Comparison of ENCODE assay signal across 1 cellular context in genomic region chr5:43007246-43007910, GRCh38.
TF ChIP-seq lines count a peak whose summit lies in the region.

No MANE protein-coding gene starts in this region.

TF ChIP-seq in K562, 482 proteins besides CTCF, POLR2A, EP300 and RAD21 (continued from another document and continues in another):
- TF ChIP-seq, protein P1, sequence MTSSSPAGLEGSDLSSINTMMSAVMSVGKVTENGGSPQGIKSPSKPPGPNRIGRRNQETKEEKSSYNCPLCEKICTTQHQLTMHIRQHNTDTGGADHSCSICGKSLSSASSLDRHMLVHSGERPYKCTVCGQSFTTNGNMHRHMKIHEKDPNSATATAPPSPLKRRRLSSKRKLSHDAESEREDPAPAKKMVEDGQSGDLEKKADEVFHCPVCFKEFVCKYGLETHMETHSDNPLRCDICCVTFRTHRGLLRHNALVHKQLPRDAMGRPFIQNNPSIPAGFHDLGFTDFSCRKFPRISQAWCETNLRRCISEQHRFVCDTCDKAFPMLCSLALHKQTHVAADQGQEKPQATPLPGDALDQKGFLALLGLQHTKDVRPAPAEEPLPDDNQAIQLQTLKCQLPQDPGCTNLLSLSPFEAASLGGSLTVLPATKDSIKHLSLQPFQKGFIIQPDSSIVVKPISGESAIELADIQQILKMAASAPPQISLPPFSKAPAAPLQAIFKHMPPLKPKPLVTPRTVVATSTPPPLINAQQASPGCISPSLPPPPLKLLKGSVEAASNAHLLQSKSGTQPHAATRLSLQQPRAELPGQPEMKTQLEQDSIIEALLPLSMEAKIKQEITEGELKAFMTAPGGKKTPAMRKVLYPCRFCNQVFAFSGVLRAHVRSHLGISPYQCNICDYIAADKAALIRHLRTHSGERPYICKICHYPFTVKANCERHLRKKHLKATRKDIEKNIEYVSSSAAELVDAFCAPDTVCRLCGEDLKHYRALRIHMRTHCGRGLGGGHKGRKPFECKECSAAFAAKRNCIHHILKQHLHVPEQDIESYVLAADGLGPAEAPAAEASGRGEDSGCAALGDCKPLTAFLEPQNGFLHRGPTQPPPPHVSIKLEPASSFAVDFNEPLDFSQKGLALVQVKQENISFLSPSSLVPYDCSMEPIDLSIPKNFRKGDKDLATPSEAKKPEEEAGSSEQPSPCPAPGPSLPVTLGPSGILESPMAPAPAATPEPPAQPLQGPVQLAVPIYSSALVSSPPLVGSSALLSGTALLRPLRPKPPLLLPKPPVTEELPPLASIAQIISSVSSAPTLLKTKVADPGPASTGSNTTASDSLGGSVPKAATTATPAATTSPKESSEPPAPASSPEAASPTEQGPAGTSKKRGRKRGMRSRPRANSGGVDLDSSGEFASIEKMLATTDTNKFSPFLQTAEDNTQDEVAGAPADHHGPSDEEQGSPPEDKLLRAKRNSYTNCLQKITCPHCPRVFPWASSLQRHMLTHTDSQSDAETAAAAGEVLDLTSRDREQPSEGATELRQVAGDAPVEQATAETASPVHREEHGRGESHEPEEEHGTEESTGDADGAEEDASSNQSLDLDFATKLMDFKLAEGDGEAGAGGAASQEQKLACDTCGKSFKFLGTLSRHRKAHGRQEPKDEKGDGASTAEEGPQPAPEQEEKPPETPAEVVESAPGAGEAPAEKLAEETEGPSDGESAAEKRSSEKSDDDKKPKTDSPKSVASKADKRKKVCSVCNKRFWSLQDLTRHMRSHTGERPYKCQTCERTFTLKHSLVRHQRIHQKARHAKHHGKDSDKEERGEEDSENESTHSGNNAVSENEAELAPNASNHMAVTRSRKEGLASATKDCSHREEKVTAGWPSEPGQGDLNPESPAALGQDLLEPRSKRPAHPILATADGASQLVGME (CRISPR knock-in tag; IDR thresholded peaks at IDR 0.05) = peak; percentile 9; the same call in 1 of the 2 replicates
- TF ChIP-seq POLR3A (IDR thresholded peaks at IDR 0.05; ENCODE audit: borderline replicate concordance, extremely low read depth, insufficient read depth, insufficient read length) = no peak
- peak; percentile 38 for TF ChIP-seq NFIC (IDR thresholded peaks at IDR 0.05)
- no peak for TF ChIP-seq ZNF146 (CRISPR knock-in tag; IDR thresholded peaks at IDR 0.05; ENCODE audit: unreplicated experiment)
- no peak for TF ChIP-seq ZNF41 (CRISPR knock-in tag; conservative IDR thresholded peaks at IDR 0.05)
- TF ChIP-seq ZNF347 (CRISPR knock-in tag; IDR thresholded peaks at IDR 0.05; ENCODE audit: low read depth) = no peak
- TF ChIP-seq ZNF75A (CRISPR knock-in tag; IDR thresholded peaks at IDR 0.05) = peak; percentile 26; the same call in 1 of the 2 replicates
- peak; percentile 38; the same call in 1 of the 2 replicates for TF ChIP-seq RFX5 (IDR thresholded peaks at IDR 0.05; ENCODE audit: low read depth, low read length)
- peak; percentile 89 for TF ChIP-seq CBFA2T3 (IDR thresholded peaks at IDR 0.05)
- TF ChIP-seq ZNF24 (IDR thresholded peaks at IDR 0.05) = peak; percentile 61; the same call in 1 of the 2 replicates
- TF ChIP-seq, protein P2, sequence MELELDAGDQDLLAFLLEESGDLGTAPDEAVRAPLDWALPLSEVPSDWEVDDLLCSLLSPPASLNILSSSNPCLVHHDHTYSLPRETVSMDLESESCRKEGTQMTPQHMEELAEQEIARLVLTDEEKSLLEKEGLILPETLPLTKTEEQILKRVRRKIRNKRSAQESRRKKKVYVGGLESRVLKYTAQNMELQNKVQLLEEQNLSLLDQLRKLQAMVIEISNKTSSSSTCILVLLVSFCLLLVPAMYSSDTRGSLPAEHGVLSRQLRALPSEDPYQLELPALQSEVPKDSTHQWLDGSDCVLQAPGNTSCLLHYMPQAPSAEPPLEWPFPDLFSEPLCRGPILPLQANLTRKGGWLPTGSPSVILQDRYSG (tag; conservative IDR thresholded peaks at IDR 0.05; ENCODE audit: low read depth) = peak; percentile 77
- no peak for TF ChIP-seq SMAD3 (CRISPR knock-in tag; conservative IDR thresholded peaks at IDR 0.05)
- peak; percentile 51; the same call in 1 of the 2 replicates for TF ChIP-seq CHD2 (IDR thresholded peaks at IDR 0.05; ENCODE audit: low read depth, low read length)
- peak; percentile 8; the same call in 1 of the 2 replicates for TF ChIP-seq MEF2A (IDR thresholded peaks at IDR 0.05; ENCODE audit: control insufficient read depth, low read depth, low read length)
- TF ChIP-seq YY1 (IDR thresholded peaks at IDR 0.05; ENCODE audit: borderline replicate concordance in 1 of 3, control insufficient read depth in 1 of 3, extremely low read depth in 1 of 3, insufficient read depth in 3 of 3, insufficient read length in 1 of 3, insufficient replicate concordance in 2 of 3, low read depth in 1 of 3, low read length in 2 of 3) = peak in 1 of 3 experiments; percentile 52
- TF ChIP-seq RCOR1 (IDR thresholded peaks at IDR 0.05; ENCODE audit: borderline replicate concordance in 1 of 2, low read depth in 2 of 2, low read length in 2 of 2) = peak in 1 of 2 experiments; percentile 45; a peak in 1 of 4 replicates
- TF ChIP-seq, protein P3, sequence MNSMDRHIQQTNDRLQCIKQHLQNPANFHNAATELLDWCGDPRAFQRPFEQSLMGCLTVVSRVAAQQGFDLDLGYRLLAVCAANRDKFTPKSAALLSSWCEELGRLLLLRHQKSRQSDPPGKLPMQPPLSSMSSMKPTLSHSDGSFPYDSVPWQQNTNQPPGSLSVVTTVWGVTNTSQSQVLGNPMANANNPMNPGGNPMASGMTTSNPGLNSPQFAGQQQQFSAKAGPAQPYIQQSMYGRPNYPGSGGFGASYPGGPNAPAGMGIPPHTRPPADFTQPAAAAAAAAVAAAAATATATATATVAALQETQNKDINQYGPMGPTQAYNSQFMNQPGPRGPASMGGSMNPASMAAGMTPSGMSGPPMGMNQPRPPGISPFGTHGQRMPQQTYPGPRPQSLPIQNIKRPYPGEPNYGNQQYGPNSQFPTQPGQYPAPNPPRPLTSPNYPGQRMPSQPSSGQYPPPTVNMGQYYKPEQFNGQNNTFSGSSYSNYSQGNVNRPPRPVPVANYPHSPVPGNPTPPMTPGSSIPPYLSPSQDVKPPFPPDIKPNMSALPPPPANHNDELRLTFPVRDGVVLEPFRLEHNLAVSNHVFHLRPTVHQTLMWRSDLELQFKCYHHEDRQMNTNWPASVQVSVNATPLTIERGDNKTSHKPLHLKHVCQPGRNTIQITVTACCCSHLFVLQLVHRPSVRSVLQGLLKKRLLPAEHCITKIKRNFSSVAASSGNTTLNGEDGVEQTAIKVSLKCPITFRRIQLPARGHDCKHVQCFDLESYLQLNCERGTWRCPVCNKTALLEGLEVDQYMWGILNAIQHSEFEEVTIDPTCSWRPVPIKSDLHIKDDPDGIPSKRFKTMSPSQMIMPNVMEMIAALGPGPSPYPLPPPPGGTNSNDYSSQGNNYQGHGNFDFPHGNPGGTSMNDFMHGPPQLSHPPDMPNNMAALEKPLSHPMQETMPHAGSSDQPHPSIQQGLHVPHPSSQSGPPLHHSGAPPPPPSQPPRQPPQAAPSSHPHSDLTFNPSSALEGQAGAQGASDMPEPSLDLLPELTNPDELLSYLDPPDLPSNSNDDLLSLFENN (IDR thresholded peaks at IDR 0.05; ENCODE audit: low read depth in 2 of 2, low read length in 2 of 2) = 0 out of 4 replicates have a peak, but pooled peaks of 1 of the 2 experiments have one; percentile 35
- TF ChIP-seq MEIS2 (IDR thresholded peaks at IDR 0.05; ENCODE audit: partially characterized antibody) = peak; percentile 84
- TF ChIP-seq RBM17 (IDR thresholded peaks at IDR 0.05; ENCODE audit: borderline replicate concordance, low read depth, low read length) = no peak
- 0 out of 2 replicates have a peak, but pooled peaks have one; percentile 40 for TF ChIP-seq SMAD4 (CRISPR knock-in tag; conservative IDR thresholded peaks at IDR 0.05)
- TF ChIP-seq ZNF507 (tag; conservative IDR thresholded peaks at IDR 0.05) = no peak
- TF ChIP-seq CHD7 (IDR thresholded peaks at IDR 0.05; ENCODE audit: low read depth, low read length) = no peak
- TF ChIP-seq TCF3 (CRISPR knock-in tag; IDR thresholded peaks at IDR 0.05) = peak; percentile 97
- TF ChIP-seq, protein P4, sequence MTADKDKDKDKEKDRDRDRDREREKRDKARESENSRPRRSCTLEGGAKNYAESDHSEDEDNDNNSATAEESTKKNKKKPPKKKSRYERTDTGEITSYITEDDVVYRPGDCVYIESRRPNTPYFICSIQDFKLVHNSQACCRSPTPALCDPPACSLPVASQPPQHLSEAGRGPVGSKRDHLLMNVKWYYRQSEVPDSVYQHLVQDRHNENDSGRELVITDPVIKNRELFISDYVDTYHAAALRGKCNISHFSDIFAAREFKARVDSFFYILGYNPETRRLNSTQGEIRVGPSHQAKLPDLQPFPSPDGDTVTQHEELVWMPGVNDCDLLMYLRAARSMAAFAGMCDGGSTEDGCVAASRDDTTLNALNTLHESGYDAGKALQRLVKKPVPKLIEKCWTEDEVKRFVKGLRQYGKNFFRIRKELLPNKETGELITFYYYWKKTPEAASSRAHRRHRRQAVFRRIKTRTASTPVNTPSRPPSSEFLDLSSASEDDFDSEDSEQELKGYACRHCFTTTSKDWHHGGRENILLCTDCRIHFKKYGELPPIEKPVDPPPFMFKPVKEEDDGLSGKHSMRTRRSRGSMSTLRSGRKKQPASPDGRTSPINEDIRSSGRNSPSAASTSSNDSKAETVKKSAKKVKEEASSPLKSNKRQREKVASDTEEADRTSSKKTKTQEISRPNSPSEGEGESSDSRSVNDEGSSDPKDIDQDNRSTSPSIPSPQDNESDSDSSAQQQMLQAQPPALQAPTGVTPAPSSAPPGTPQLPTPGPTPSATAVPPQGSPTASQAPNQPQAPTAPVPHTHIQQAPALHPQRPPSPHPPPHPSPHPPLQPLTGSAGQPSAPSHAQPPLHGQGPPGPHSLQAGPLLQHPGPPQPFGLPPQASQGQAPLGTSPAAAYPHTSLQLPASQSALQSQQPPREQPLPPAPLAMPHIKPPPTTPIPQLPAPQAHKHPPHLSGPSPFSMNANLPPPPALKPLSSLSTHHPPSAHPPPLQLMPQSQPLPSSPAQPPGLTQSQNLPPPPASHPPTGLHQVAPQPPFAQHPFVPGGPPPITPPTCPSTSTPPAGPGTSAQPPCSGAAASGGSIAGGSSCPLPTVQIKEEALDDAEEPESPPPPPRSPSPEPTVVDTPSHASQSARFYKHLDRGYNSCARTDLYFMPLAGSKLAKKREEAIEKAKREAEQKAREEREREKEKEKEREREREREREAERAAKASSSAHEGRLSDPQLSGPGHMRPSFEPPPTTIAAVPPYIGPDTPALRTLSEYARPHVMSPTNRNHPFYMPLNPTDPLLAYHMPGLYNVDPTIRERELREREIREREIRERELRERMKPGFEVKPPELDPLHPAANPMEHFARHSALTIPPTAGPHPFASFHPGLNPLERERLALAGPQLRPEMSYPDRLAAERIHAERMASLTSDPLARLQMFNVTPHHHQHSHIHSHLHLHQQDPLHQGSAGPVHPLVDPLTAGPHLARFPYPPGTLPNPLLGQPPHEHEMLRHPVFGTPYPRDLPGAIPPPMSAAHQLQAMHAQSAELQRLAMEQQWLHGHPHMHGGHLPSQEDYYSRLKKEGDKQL (CRISPR knock-in tag; IDR thresholded peaks at IDR 0.05; ENCODE audit: borderline replicate concordance) = no peak
